ENCODE assay signal across 19 cellular contexts in the genomic region with DNA sequence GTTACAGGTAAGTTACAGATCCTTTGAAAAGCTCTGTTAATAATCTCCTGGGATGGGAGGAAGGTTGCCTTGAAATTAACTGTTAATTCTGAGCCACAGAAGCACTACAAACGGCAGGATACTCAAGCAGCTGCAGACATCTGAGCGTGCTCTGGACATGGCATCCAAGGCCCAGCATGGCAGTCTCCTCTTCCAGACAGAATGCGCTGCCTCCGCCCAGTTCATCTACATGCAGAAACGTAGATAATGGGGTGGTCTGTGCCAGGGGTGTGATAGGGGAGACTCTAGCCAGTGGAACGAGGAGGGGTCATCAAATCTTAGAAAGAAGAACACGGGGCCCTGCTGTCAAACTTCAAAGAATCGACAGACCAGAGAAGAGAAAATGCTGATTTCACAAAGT. TPM values are rescaled to one million over a fixed set of nuclear protein-coding genes. Genes with fewer than 3 reads are reported as not detected.
DNase-seq lines count a peak whose midpoint lies in the region; ATAC-seq and TF ChIP-seq lines count a peak whose summit lies in the region.
"Had no signal": no experiment of that assay in that cellular context is flagged by ENCODE, and none has a peak within 500 bp of the region (broad histone marks: within the 10 kb centered on the region; RNA-seq: fewer than 3 reads in every experiment).

No MANE protein-coding gene starts in this region.

- H3K36me3 ChIP-seq in upper lobe of right lung = no peaks in the 10 kb centered on the region

- H3K9me3 Mint-ChIP-seq in activated T-cell treated with anti-CD3 and anti-CD28 coated beads, Interleukin-2, amount 50 U/mL, for 24 hours = no peaks in the 10 kb centered on the region
- H3K9me3 Mint-ChIP-seq: CD14-positive monocyte; CD8-positive, alpha-beta T cell had no signal

- no peak overlapping the region for H3K27ac Mint-ChIP-seq in activated T-cell treated with anti-CD3 and anti-CD28 coated beads, Interleukin-2, amount 50 U/mL, for 24 hours
- H3K27ac Mint-ChIP-seq: CD14-positive monocyte; CD8-positive, alpha-beta T cell; GM23338; HFFc6 had no signal

- TF ChIP-seq CTCF in coronary artery (IDR thresholded peaks at IDR 0.05) (no peak), upper lobe of right lung (IDR thresholded peaks at IDR 0.05) (no peak)

- peak; percentile 8 for DNase-seq in activated T-cell treated with anti-CD3 and anti-CD28 coated beads, Interleukin-2, amount 50 U/mL, for 24 hours
- DNase-seq in activated T-cell treated with anti-CD3 and anti-CD28 coated beads for 4 hours = no peak
- DNase-seq in coronary artery (ENCODE audit: low spot score) = peak; percentile 47
- DNase-seq in left kidney (ENCODE audit: low read depth, low spot score) = peak; percentile 47
- peak; percentile 11 for DNase-seq in upper lobe of right lung
- DNase-seq in activated CD8-positive, alpha-beta memory T cell treated with anti-CD3 and anti-CD28 coated beads, Interleukin-2, amount 50 U/mL, for 48 hours = no peak
- DNase-seq: CD8-positive, alpha-beta T cell; COR-L47; DMS153; GF-D8; HCEC 1CT; HFFc6 had no signal

- H3K27me3 ChIP-seq in upper lobe of right lung = peaks cover 19% of the 10 kb centered on the region

- H3K36me3 Mint-ChIP-seq in activated T-cell treated with anti-CD3 and anti-CD28 coated beads, Interleukin-2, amount 50 U/mL, for 24 hours (ENCODE audit: low read depth) = no peaks in the 10 kb centered on the region
- H3K36me3 Mint-ChIP-seq: CD14-positive monocyte; CD8-positive, alpha-beta T cell had no signal

- no peaks in the 10 kb centered on the region for H3K4me1 Mint-ChIP-seq in activated T-cell treated with anti-CD3 and anti-CD28 coated beads, Interleukin-2, amount 50 U/mL, for 24 hours (ENCODE audit: low read depth)
- H3K4me1 Mint-ChIP-seq: CD14-positive monocyte had no signal

- no peak for ATAC-seq in upper lobe of right lung
- no peak for ATAC-seq in HG02623 (IDR thresholded peaks at IDR 0.05; ENCODE audit: unreplicated experiment)
- no peak for ATAC-seq in HG03280 (IDR thresholded peaks at IDR 0.05; ENCODE audit: unreplicated experiment)
- ATAC-seq: CD8-positive, alpha-beta T cell; GM23338 had no signal

- H3K27ac ChIP-seq in coronary artery (no peak overlapping the region), upper lobe of right lung (no peak overlapping the region)
- H3K27ac ChIP-seq: 22Rv1, HL-60 had no signal

- peaks cover 23% of the 10 kb centered on the region for H3K27me3 Mint-ChIP-seq in activated T-cell treated with anti-CD3 and anti-CD28 coated beads, Interleukin-2, amount 50 U/mL, for 24 hours

- H3K4me1 ChIP-seq in upper lobe of right lung = no peaks in the 10 kb centered on the region

- H3K9me3 ChIP-seq in upper lobe of right lung = no peaks in the 10 kb centered on the region

- H3K4me3 ChIP-seq in coronary artery = no peak overlapping the region
- H3K4me3 ChIP-seq in upper lobe of right lung = no peak overlapping the region
- H3K4me3 ChIP-seq: GM23338 had no signal

- no peak overlapping the region for H3K4me3 Mint-ChIP-seq in activated T-cell treated with anti-CD3 and anti-CD28 coated beads, Interleukin-2, amount 50 U/mL, for 24 hours
- H3K4me3 Mint-ChIP-seq: CD14-positive monocyte; CD8-positive, alpha-beta T cell; GM23338; HFFc6 had no signal

- intact Hi-C loops in upper lobe of right lung (cut with DNase I) = no loop called here

RNA-seq across cellular contexts. Expression of a gene that starts 13.8 kb away (rescaled TPM):
- total RNA-seq in upper lobe of right lung = 4.5 TPM
- total RNA-seq: A673, HFFc6 had no signal

Comparison
In these comparisons a context has a peak if more than half of its experiments do, and no peak if none do; other contexts are left out.
1. DNase-seq: peak in activated T-cell treated with anti-CD3 and anti-CD28 coated beads, Interleukin-2, amount 50 U/mL, for 24 hours (single experiment), coronary artery (single experiment), left kidney (single experiment) and upper lobe of right lung (single experiment); none in activated T-cell treated with anti-CD3 and anti-CD28 coated beads for 4 hours (single experiment) and activated CD8-positive, alpha-beta memory T cell treated with anti-CD3 and anti-CD28 coated beads, Interleukin-2, amount 50 U/mL, for 48 hours (single experiment).